17 cellular contexts compared by ENCODE assay signal in genomic region chr16:60271382-60272180, GRCh38.
DNase-seq lines count a peak whose midpoint lies in the region; ATAC-seq and TF ChIP-seq lines count a peak whose summit lies in the region.
"Had no signal": no experiment of that assay in that cellular context is flagged by ENCODE, and none has a peak within 500 bp of the region (broad histone marks: within the 10 kb centered on the region; RNA-seq: fewer than 3 reads in every experiment).

No MANE protein-coding gene starts in this region.

- no peak overlapping the region for H4K91ac ChIP-seq in IMR-90 (ENCODE audit: insufficient read depth, low read depth, low read length)

- no peaks in the 10 kb centered on the region for H3K36me3 Mint-ChIP-seq in WTC11

- H2BK120ac ChIP-seq in IMR-90 (ENCODE audit: low read depth, low read length) (no peak overlapping the region), mesendoderm (ENCODE audit: low read depth, low read length) (no peak overlapping the region)

- peaks cover 6% of the 10 kb centered on the region for H3K9me3 Mint-ChIP-seq in WTC11

- H3K4me1 Mint-ChIP-seq in WTC11, result peaks cover 23% of the 10 kb centered on the region
- H3K4me1 Mint-ChIP-seq: B cell had no signal

- H3K9ac ChIP-seq in IMR-90 (ENCODE audit: low read depth, low read length) (no peak overlapping the region), mesendoderm (ENCODE audit: low read length) (no peak overlapping the region)
- H3K9ac ChIP-seq: GM23248 had no signal

- H3K27me3 ChIP-seq in IMR-90 (ENCODE audit: control insufficient read depth, insufficient read depth, low read length), result no peaks in the 10 kb centered on the region
- H3K27me3 ChIP-seq in mesendoderm (ENCODE audit: insufficient read depth, low read length, poor library complexity), result no peaks in the 10 kb centered on the region
- H3K27me3 ChIP-seq in WERI-Rb-1 (ENCODE audit: insufficient read depth, low read depth, severe bottlenecking), result no peaks in the 10 kb centered on the region

- H2BK20ac ChIP-seq in IMR-90 (ENCODE audit: low read depth, low read length), result no peak overlapping the region

- H3K4me3 ChIP-seq in IMR-90 (ENCODE audit: insufficient read depth, low read depth, low read length) (no peak overlapping the region), mesendoderm (ENCODE audit: low read length) (no peak overlapping the region), WERI-Rb-1 (ENCODE audit: low read depth, low read length) (no peak overlapping the region)
- H3K4me3 ChIP-seq: GM23248 had no signal

- intact Hi-C loops in IMR-90 (cut with micrococcal nuclease), result no loop called here

- H3K9me1 ChIP-seq in IMR-90 (ENCODE audit: insufficient read depth, low read length), result no peaks in the 10 kb centered on the region

- H2AFZ ChIP-seq in IMR-90 (replicated peaks; ENCODE audit: low read length, poor library complexity), result no peak overlapping the region
- H2AFZ ChIP-seq: GM23248 had no signal

- H4K20me1 ChIP-seq in IMR-90 (ENCODE audit: insufficient read depth, low read length), result no peaks in the 10 kb centered on the region

- no peak overlapping the region for H3K56ac ChIP-seq in IMR-90 (ENCODE audit: extremely low read depth, insufficient read depth, low read length)
- no peak overlapping the region for H3K56ac ChIP-seq in mesendoderm (ENCODE audit: low read length)

- H3K27me3 Mint-ChIP-seq in WTC11 (ENCODE audit: low read depth), result no peaks in the 10 kb centered on the region
- H3K27me3 Mint-ChIP-seq: B cell; CD4-positive, alpha-beta T cell had no signal

- H3K14ac ChIP-seq in IMR-90 (replicated peaks; ENCODE audit: low read depth, low read length), result no peak overlapping the region

- POLR2A ChIA-PET in IMR-90 (lab: Charles Lee; ENCODE audit: unreplicated experiment) (no interaction called here), WTC11 (lab: Charles Lee) (no interaction called here)

- H3K79me2 ChIP-seq in mesendoderm (ENCODE audit: control insufficient read depth, insufficient read depth, low read length), result no peaks in the 10 kb centered on the region

- in situ Hi-C loops in IMR-90 (cut with MboI; ENCODE audit: low sequenced_read_pairs), result no loop called here

- H3K9me3 ChIP-seq in IMR-90 (ENCODE audit: control insufficient read depth, insufficient read depth, low read length) (peaks cover 4% of the 10 kb centered on the region), WERI-Rb-1 (ENCODE audit: severe bottlenecking) (no peaks in the 10 kb centered on the region)

- no peak overlapping the region for H3K27ac ChIP-seq in IMR-90 (ENCODE audit: insufficient read depth, low read length)
- no peak overlapping the region for H3K27ac ChIP-seq in mesendoderm (ENCODE audit: low read depth, low read length)
- no peak overlapping the region for H3K27ac ChIP-seq in WERI-Rb-1
- H3K27ac ChIP-seq: GM23248 had no signal

- H3K27ac Mint-ChIP-seq in WTC11, result no peak overlapping the region
- H3K27ac Mint-ChIP-seq: B cell; CD4-positive, alpha-beta T cell had no signal

- H2BK15ac ChIP-seq in IMR-90 (ENCODE audit: low read depth, low read length), result no peak overlapping the region
- no peak overlapping the region for H2BK15ac ChIP-seq in mesendoderm (replicated peaks; ENCODE audit: low read depth)

- H2AK9ac ChIP-seq in IMR-90 (replicated peaks; ENCODE audit: low read depth, low read length, poor library complexity), result no peak overlapping the region

- H3K4ac ChIP-seq in IMR-90 (ENCODE audit: low read depth, low read length) (no peak overlapping the region), mesendoderm (ENCODE audit: low read depth, low read length) (no peak overlapping the region)

- H2BK5ac ChIP-seq in IMR-90 (ENCODE audit: low read depth, low read length, poor library complexity, severe bottlenecking) (no peak overlapping the region), mesendoderm (ENCODE audit: low read length) (no peak overlapping the region)

- H4K5ac ChIP-seq in IMR-90 (ENCODE audit: low read depth, low read length) (no peak overlapping the region), mesendoderm (ENCODE audit: low read length) (no peak overlapping the region)

- H3K4me1 ChIP-seq in IMR-90 (ENCODE audit: control insufficient read depth, insufficient read depth, low read length) (no peaks in the 10 kb centered on the region), mesendoderm (ENCODE audit: control insufficient read depth, low read depth, low read length) (no peaks in the 10 kb centered on the region)

- no peak for ATAC-seq in IMR-90 (ENCODE audit: low read depth)
- peak; percentile 44; the same call in 1 of the 2 replicates for ATAC-seq in WTC11

- no peak overlapping the region for H3K23ac ChIP-seq in IMR-90 (ENCODE audit: low read depth, low read length)
- H3K23ac ChIP-seq in mesendoderm (ENCODE audit: low read length), result no peak overlapping the region

- H4K8ac ChIP-seq in IMR-90 (ENCODE audit: low read depth in 2 of 2, low read length in 2 of 2), result no peak overlapping the region
- no peak overlapping the region for H4K8ac ChIP-seq in mesendoderm (ENCODE audit: low read depth, low read length)

- no peak for TF ChIP-seq POLR2A in IMR-90 (IDR thresholded peaks at IDR 0.05; ENCODE audit: low read depth, low read length)

- no peak overlapping the region for H3K4me3 Mint-ChIP-seq in WTC11
- H3K4me3 Mint-ChIP-seq: B cell; CD4-positive, alpha-beta T cell had no signal

- dilution Hi-C loops in IMR-90 (cut with HindIII; ENCODE audit: low sequenced_read_pairs, unreplicated experiment), result no loop called here

- TF ChIP-seq CTCF in IMR-90 (conservative IDR thresholded peaks at IDR 0.05; ENCODE audit: low read depth, low read length) (no peak), WTC11 (IDR thresholded peaks at IDR 0.05) (no peak), WERI-Rb-1 (IDR thresholded peaks at IDR 0.05; ENCODE audit: low read depth, low read length) (no peak)

- BruUV-seq in IMR-90 (replicated peaks; lab: Mats Ljungman, UMichigan), result no TSS peak

- no peaks in the 10 kb centered on the region for H3K79me1 ChIP-seq in IMR-90 (ENCODE audit: low read depth in 1 of 2, low read length in 2 of 2)
- no peaks in the 10 kb centered on the region for H3K79me1 ChIP-seq in mesendoderm (ENCODE audit: low read length)

- H3K4me2 ChIP-seq in IMR-90 (ENCODE audit: low read depth, low read length), result no peak overlapping the region
- no peak overlapping the region for H3K4me2 ChIP-seq in mesendoderm (ENCODE audit: low read length)

- H2AK5ac ChIP-seq in IMR-90 (ENCODE audit: low read depth, low read length) (no peak overlapping the region), mesendoderm (ENCODE audit: low read length) (no peak overlapping the region)

- H3K36me3 ChIP-seq in IMR-90 (ENCODE audit: control insufficient read depth, insufficient read depth, low read length) (no peaks in the 10 kb centered on the region), mesendoderm (ENCODE audit: control insufficient read depth, insufficient read depth, low read length) (no peaks in the 10 kb centered on the region), WERI-Rb-1 (no peaks in the 10 kb centered on the region)

- CTCF ChIA-PET in IMR-90 (lab: Yijun Ruan, JAX), result no interaction called here
- CTCF ChIA-PET in WTC11 (lab: Charles Lee), result no interaction called here

- TF ChIP-seq RAD21 in IMR-90 (IDR thresholded peaks at IDR 0.05; ENCODE audit: low read length), result no peak

- DNase-seq in ELF-1 (ENCODE audit: low read depth, low spot score) (peak; percentile 11), IMR-90 (no peak), WTC11 (ENCODE audit: low spot score) (no peak), mesendoderm (peak; percentile 42), NCI-H146 (lab: John Stamatoyannopoulos, UW) (no peak), hippocampal formation (lab: John Stamatoyannopoulos, UW) (no peak), WERI-Rb-1 (no peak), anterior cingulate cortex (lab: John Stamatoyannopoulos, UW) (no peak)
- DNase-seq: C1 segment of cervical spinal cord; Calu3; CD4-positive, alpha-beta T cell; DMS 273 treated with DMSO at 0.1 percent for 48 hours; DMS79; GM23248; HCEC 1CT; KBM-7 had no signal

- H3K18ac ChIP-seq in IMR-90 (ENCODE audit: low read depth, low read length) (no peak overlapping the region), mesendoderm (ENCODE audit: low read length) (no peak overlapping the region)

TF ChIP-seq in IMR-90, 13 proteins besides CTCF, POLR2A, EP300 and RAD21:
- TF ChIP-seq MAFK (IDR thresholded peaks at IDR 0.05; ENCODE audit: low read depth, low read length) (0 out of 2 replicates have a peak, but pooled peaks have one; percentile 4), MAZ (IDR thresholded peaks at IDR 0.05; ENCODE audit: borderline replicate concordance, low read depth, low read length) (no peak)

TF ChIP-seq in WTC11, 78 proteins besides CTCF, POLR2A, EP300 and RAD21:
- TF ChIP-seq ZBTB43 (CRISPR knock-in tag; IDR thresholded peaks at IDR 0.05) (no peak), CREM (CRISPR knock-in tag; IDR thresholded peaks at IDR 0.05) (no peak)

Comparison
In these comparisons a context has a peak if more than half of its experiments do, and no peak if none do; other contexts are left out.
1. DNase-seq: peak in ELF-1 (single experiment) and mesendoderm (single experiment); none in IMR-90 (single experiment), WTC11 (single experiment), NCI-H146 (single experiment), hippocampal formation (0 of 2), WERI-Rb-1 (single experiment) and anterior cingulate cortex (0 of 58).